Comparison of ENCODE assay signal across 8 cellular contexts in the genomic region with DNA sequence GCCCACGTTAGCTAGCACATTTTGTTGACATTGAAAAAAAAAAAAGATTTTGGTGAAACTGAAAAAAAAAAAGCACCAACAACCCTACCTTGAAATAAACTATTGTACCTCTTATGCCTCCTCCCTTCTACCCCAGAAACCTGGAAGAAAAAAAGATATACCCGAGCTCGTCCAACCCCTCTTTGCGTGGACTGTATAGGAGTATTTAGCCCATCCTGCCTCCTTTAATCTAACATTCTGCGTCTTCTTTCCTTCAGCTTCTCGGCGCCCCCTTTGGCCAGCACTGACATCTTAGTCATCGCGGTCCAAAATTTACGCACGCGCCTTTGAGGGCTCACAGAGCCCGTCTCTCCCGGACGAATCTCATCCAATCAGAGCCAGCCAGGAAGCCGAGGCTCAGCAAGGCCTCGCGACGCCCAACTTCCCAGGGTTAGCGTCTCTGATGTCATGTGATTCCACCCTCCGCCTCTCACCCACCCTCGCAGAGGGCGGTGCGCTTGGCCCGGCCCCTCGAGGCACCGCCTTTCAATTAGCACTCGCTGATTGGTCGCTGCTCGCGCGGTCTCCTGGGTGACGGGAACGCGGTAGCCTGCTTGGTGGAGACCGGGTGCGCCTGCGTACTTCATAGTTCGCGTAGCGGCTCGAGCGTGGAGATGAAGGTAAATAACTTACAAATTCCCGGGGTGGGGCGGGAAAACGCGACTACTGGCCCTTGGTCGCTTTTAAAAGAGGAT. TPM values are rescaled to one million over a fixed set of nuclear protein-coding genes. Genes with fewer than 3 reads are reported as not detected.
A peak's percentile ranks its signal among the peaks of the same experiment; 100 is the strongest.
DNase-seq lines count a peak whose midpoint lies in the region; ATAC-seq and TF ChIP-seq lines count a peak whose summit lies in the region.

A gene (plus strand): TSS at position 625 of the 734 bp plus-strand sequence. CDS start 29 bp downstream, at position 654.

- no peaks in the 10 kb centered on the region for H4K20me1 ChIP-seq in SU-DHL-6 (ENCODE audit: low read depth, low read length)

- peak within 1 kb of the TSS; percentile 89 for H2AFZ ChIP-seq in SU-DHL-6 (ENCODE audit: low read depth, low read length, severe bottlenecking)
- peak within 1 kb of the TSS; percentile 90 for H2AFZ ChIP-seq in parathyroid adenoma

- H3K4me3 ChIP-seq in SU-DHL-6 (ENCODE audit: insufficient read depth, low read length, poor library complexity, severe bottlenecking) (peak within 1 kb of the TSS; percentile 83), adipocyte (ENCODE audit: low read length) (peak within 1 kb of the TSS; percentile 93), cardiac muscle cell (peak within 1 kb of the TSS; percentile 65), parathyroid adenoma (ENCODE audit: low read depth, low read length) (peak within 1 kb of the TSS; percentile 91), transverse colon (peak within 1 kb of the TSS; percentile 49 to 97 (median 82))

- H3K79me2 ChIP-seq in SU-DHL-6 (ENCODE audit: insufficient read depth, low read length) (peaks cover 15% of the 10 kb centered on the region; the same call in 1 of the 2 replicates), parathyroid adenoma (no peaks in the 10 kb centered on the region)

- H3K9ac ChIP-seq in SU-DHL-6 (ENCODE audit: low read length) (peak within 1 kb of the TSS; percentile 66), adipocyte (ENCODE audit: low read length) (peak within 1 kb of the TSS; percentile 90), parathyroid adenoma (no peak within 1 kb of the TSS)

- TF ChIP-seq CTCF in GM12872 (IDR thresholded peaks at IDR 0.05; ENCODE audit: insufficient read depth, low read depth, low read length) (peak; percentile 61), SU-DHL-6 (IDR thresholded peaks at IDR 0.05; ENCODE audit: insufficient read depth, low read length, poor library complexity, severe bottlenecking) (peak; percentile 54), cardiac muscle cell (IDR thresholded peaks at IDR 0.05; ENCODE audit: low read depth, low read length) (peak; percentile 54), parathyroid adenoma (IDR thresholded peaks at IDR 0.05) (peak; percentile 39), transverse colon (IDR thresholded peaks at IDR 0.05) (peak; percentile 33 to 77 (median 42))

- ATAC-seq in HG02678 (IDR thresholded peaks at IDR 0.05; ENCODE audit: unreplicated experiment): peak; percentile 99

- H3K4me2 ChIP-seq in SU-DHL-6 (ENCODE audit: low read depth, low read length, poor library complexity, severe bottlenecking) (peak within 1 kb of the TSS; percentile 98), parathyroid adenoma (ENCODE audit: low read length) (peak within 1 kb of the TSS; percentile 93)

- H3K4me1 ChIP-seq in adipocyte (ENCODE audit: control insufficient read depth, insufficient read depth, low read length): peaks cover 4% of the 10 kb centered on the region
- H3K4me1 ChIP-seq in cardiac muscle cell (ENCODE audit: low read depth): peaks cover 4% of the 10 kb centered on the region
- H3K4me1 ChIP-seq in parathyroid adenoma: no peaks in the 10 kb centered on the region
- H3K4me1 ChIP-seq in transverse colon: peaks cover 0 to 16% (median 5%) of the 10 kb centered on the region in 4 donors

- in situ Hi-C loops in transverse colon (cut with MboI; ENCODE audit: low pct_ligation_motif_present in 1 of 4, low pct_unique_long_range_greater_than_20kb in 1 of 4, low sequenced_read_pairs in 3 of 4): no loop called here

- WGBS in transverse colon (ENCODE audit: low coverage in 1 of 2), 2 donors: 0% methylated on average over 5 to 46 of the region's 48 CpGs

- H3K9me3 ChIP-seq in SU-DHL-6 (ENCODE audit: insufficient read depth, low read length) (no peaks in the 10 kb centered on the region), adipocyte (ENCODE audit: control insufficient read depth, low read length) (no peaks in the 10 kb centered on the region), cardiac muscle cell (ENCODE audit: low read depth) (no peaks in the 10 kb centered on the region), parathyroid adenoma (ENCODE audit: control insufficient read depth, low read length) (no peaks in the 10 kb centered on the region), transverse colon (no peaks in the 10 kb centered on the region)

- no peak for TF ChIP-seq POLR2A in transverse colon (IDR thresholded peaks at IDR 0.05)

- no peaks in the 10 kb centered on the region for H3K27me3 ChIP-seq in SU-DHL-6 (ENCODE audit: low read length)
- no peaks in the 10 kb centered on the region for H3K27me3 ChIP-seq in adipocyte (replicated peaks; ENCODE audit: control insufficient read depth, insufficient read depth, low read length)
- H3K27me3 ChIP-seq in cardiac muscle cell: no peaks in the 10 kb centered on the region
- H3K27me3 ChIP-seq in parathyroid adenoma (ENCODE audit: control insufficient read depth, insufficient read depth, low read length): no peaks in the 10 kb centered on the region
- H3K27me3 ChIP-seq in transverse colon: no peaks in the 10 kb centered on the region

- TF ChIP-seq EP300 in transverse colon (IDR thresholded peaks at IDR 0.05; ENCODE audit: low read depth): no peak

- peak within 1 kb of the TSS; percentile 63 for H3K27ac ChIP-seq in SU-DHL-6 (ENCODE audit: low read depth, low read length)
- peak within 1 kb of the TSS; percentile 39 for H3K27ac ChIP-seq in cardiac muscle cell
- H3K27ac ChIP-seq in parathyroid adenoma: peak within 1 kb of the TSS; percentile 47
- peak within 1 kb of the TSS; percentile 71 to 87 (median 81) for H3K27ac ChIP-seq in transverse colon

- H3K36me3 ChIP-seq in SU-DHL-6 (ENCODE audit: low read length): no peaks in the 10 kb centered on the region; the same call in 1 of the 2 replicates
- peaks cover 7% of the 10 kb centered on the region for H3K36me3 ChIP-seq in adipocyte (ENCODE audit: control insufficient read depth, insufficient read depth, low read length, severe bottlenecking)
- H3K36me3 ChIP-seq in cardiac muscle cell: no peaks in the 10 kb centered on the region
- no peaks in the 10 kb centered on the region for H3K36me3 ChIP-seq in parathyroid adenoma (ENCODE audit: control insufficient read depth, insufficient read depth, low read length)
- no peaks in the 10 kb centered on the region for H3K36me3 ChIP-seq in transverse colon

- peaks cover 23% of the 10 kb centered on the region; the same call in 1 of the 2 replicates for H3F3A ChIP-seq in SU-DHL-6 (ENCODE audit: insufficient read depth)

- peak; percentile 93 for DNase-seq in NCI-H128 (lab: John Stamatoyannopoulos, UW; ENCODE audit: unreplicated experiment)
- peak; percentile 100 for DNase-seq in adipocyte (ENCODE audit: low read depth)
- DNase-seq in cardiac muscle cell (ENCODE audit: low read depth in 1 of 2, low spot score in 1 of 2): peak; percentile 99 to 100
- peak; percentile 99 for DNase-seq in transverse colon

- H3K9me2 ChIP-seq in SU-DHL-6 (replicated peaks; ENCODE audit: insufficient read depth, low read length): no peaks in the 10 kb centered on the region

- intact Hi-C loops in transverse colon (cut with DNase I; ENCODE audit: low total_unique reads): no loop called here

RNA-seq across cellular contexts. Expression of the gene that starts here (rescaled TPM):
- 44.6 and 50.3 TPM in 2 replicates for total RNA-seq in cardiac muscle cell
- 28.2 and 30.2 TPM in 2 replicates for polyA plus RNA-seq in cardiac muscle cell
- 10 to 100 TPM; 10.4 to 92.9 (median 36.4) TPM for total RNA-seq in transverse colon

Comparison
In these comparisons a context has a peak if more than half of its experiments do, and no peak if none do; other contexts are left out.
1. Peak in every context shown above with its lines: DNase-seq, ATAC-seq, H3K4me3 ChIP-seq and H3K27ac ChIP-seq.